Comparison of ENCODE assay signal across 8 cellular contexts in the genomic region with DNA sequence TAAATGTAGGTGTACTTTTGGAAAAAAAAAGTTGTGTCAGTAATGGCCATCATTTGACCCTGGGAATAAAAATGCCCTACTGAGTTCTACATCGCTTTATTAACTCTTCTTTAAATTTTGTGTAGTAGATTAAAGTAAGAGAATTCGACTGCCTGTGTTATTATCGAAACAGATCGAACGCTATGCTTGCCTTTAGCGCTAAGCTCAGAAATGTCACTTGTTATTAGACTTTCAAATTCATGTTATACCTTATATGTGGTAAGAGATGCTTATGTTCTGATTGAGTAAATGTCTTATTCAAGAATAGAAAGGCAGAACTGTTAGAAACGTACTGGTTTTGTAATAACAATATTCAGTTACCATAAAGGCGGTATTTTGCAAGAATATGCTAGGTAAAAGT. TPM values are rescaled to one million over a fixed set of nuclear protein-coding genes. Genes with fewer than 3 reads are reported as not detected.
A peak's percentile ranks its signal among the peaks of the same experiment; 100 is the strongest.
DNase-seq lines count a peak whose midpoint lies in the region; TF ChIP-seq lines count a peak whose summit lies in the region.

No MANE protein-coding gene starts in this region.

- no peak for TF ChIP-seq POLR2A in NB4 (IDR thresholded peaks at IDR 0.05; ENCODE audit: extremely low read depth, insufficient read length)

- H3K4me1 Mint-ChIP-seq in nephron = peaks cover 60% of the 10 kb centered on the region

- peaks cover 0 to 27% (median 10%) of the 10 kb centered on the region in 11 experiments; a peak in 16 of 22 replicates for H3K9me3 ChIP-seq in BLaER1 treated with 17β-estradiol and CSF1 and Interleukin-3, amounts not matched to agents 10 nM and 100 nM (replicated peaks in 1 of 11)
- no peaks in the 10 kb centered on the region for H3K9me3 ChIP-seq in ectodermal cell (ENCODE audit: control insufficient read depth, low read length)

- no peaks in the 10 kb centered on the region for H3K27me3 ChIP-seq in BLaER1 treated with 17β-estradiol and CSF1 and Interleukin-3, amounts not matched to agents 10 nM and 100 nM
- H3K27me3 ChIP-seq in ectodermal cell (ENCODE audit: control insufficient read depth, insufficient read depth, low read length, poor library complexity, severe bottlenecking) = no peaks in the 10 kb centered on the region

- peaks cover 33 to 59% (median 50%) of the 10 kb centered on the region in 10 experiments for H3K4me1 ChIP-seq in BLaER1 treated with 17β-estradiol and CSF1 and Interleukin-3, amounts not matched to agents 10 nM and 100 nM
- peaks cover 20% of the 10 kb centered on the region for H3K4me1 ChIP-seq in ectodermal cell (ENCODE audit: control insufficient read depth, insufficient read depth, low read length)

- no peaks in the 10 kb centered on the region for H3K27me3 Mint-ChIP-seq in nephron (ENCODE audit: low read depth)

- peak overlapping the region; percentile 93 to 96 (median 95) for H3K4me3 Mint-ChIP-seq in nephron

- peaks cover 9% of the 10 kb centered on the region for H3K36me3 Mint-ChIP-seq in nephron (ENCODE audit: low read depth)

- peak overlapping the region; percentile 97 to 99 (median 98) for H3K27ac Mint-ChIP-seq in nephron

- CTCF ChIA-PET in RWPE1 (lab: Yijun Ruan, JAX) = no interaction called here

- H3K9me3 Mint-ChIP-seq in nephron = no peaks in the 10 kb centered on the region

- H3K36me3 ChIP-seq in BLaER1 treated with 17β-estradiol and CSF1 and Interleukin-3, amounts not matched to agents 10 nM and 100 nM = peaks cover 0 to 23% (median 7%) of the 10 kb centered on the region in 11 experiments; a peak in 9 of 22 replicates
- H3K36me3 ChIP-seq in ectodermal cell (ENCODE audit: control insufficient read depth, insufficient read depth, low read length) = no peaks in the 10 kb centered on the region

- DNase-seq in NB4 (ENCODE audit: low read depth) = no peak
- DNase-seq in RWPE1 (ENCODE audit: low spot score) = no peak
- no peak for DNase-seq in NCI-H748 treated with DMSO at 0.1 percent for 48 hours (lab: John Stamatoyannopoulos, UW)
- DNase-seq in SW 1271 (lab: John Stamatoyannopoulos, UW) = no peak
- no peak for DNase-seq in AG20443 (ENCODE audit: low spot score)

- POLR2A ChIA-PET in RWPE1 (lab: Yijun Ruan, JAX; ENCODE audit: low non-redundant PET) = interaction anchor here (0.6 kb wide), 1 partner anchor 143 kb away, joined by 5 read pairs; no protein-coding TSS in a partner anchor

- 9 to 14% methylated on average over 7 to 8 of the region's 8 CpGs for WGBS in ectodermal cell, 2 experiments

- H3K9ac ChIP-seq in BLaER1 treated with 17β-estradiol and CSF1 and Interleukin-3, amounts not matched to agents 10 nM and 100 nM = peak overlapping the region; percentile 91 to 99 (median 97)

- peaks cover 5 to 40% (median 20%) of the 10 kb centered on the region in 11 experiments; a peak in 12 of 22 replicates for H4K20me1 ChIP-seq in BLaER1 treated with 17β-estradiol and CSF1 and Interleukin-3, amounts not matched to agents 10 nM and 100 nM

- H3K4me3 ChIP-seq in BLaER1 treated with 17β-estradiol and CSF1 and Interleukin-3, amounts not matched to agents 10 nM and 100 nM = peak overlapping the region; percentile 72 to 95 (median 88)
- H3K4me3 ChIP-seq in NB4 (ENCODE audit: low read depth, low read length) (peak overlapping the region; percentile 96), ectodermal cell (ENCODE audit: insufficient read depth, low read depth, low read length) (peak overlapping the region; percentile 72)

- H3K27ac ChIP-seq in BLaER1 treated with 17β-estradiol and CSF1 and Interleukin-3, amounts not matched to agents 10 nM and 100 nM = peak overlapping the region in 10 of 11 experiments; percentile 92 to 100 (median 98); a peak in 20 of 22 replicates
- H3K27ac ChIP-seq in ectodermal cell (ENCODE audit: insufficient read depth, low read depth, low read length, poor library complexity, severe bottlenecking) (no peak overlapping the region), RWPE1 (no peak overlapping the region)

- H3K4me2 ChIP-seq in BLaER1 treated with 17β-estradiol and CSF1 and Interleukin-3, amounts not matched to agents 10 nM and 100 nM = peak overlapping the region; percentile 76 to 96 (median 89)

- TF ChIP-seq CTCF in NB4 (IDR thresholded peaks at IDR 0.05; ENCODE audit: low read depth, low read length) = no peak
- TF ChIP-seq CTCF in nephron (IDR thresholded peaks at IDR 0.05; ENCODE audit: unreplicated experiment in 3 of 3) = no peak
- TF ChIP-seq CTCF in RWPE1 (conservative IDR thresholded peaks at IDR 0.05; ENCODE audit: low read depth) = no peak

RNA-seq across cellular contexts. Expression of gene UGP2, which starts 1.4 kb away (rescaled TPM):
- 71.8 TPM for polyA plus RNA-seq in ectodermal cell (2013, experiment 1 of 4)
- 71.4 TPM for polyA plus RNA-seq in ectodermal cell (2013, experiment 2 of 4)
- polyA plus RNA-seq in ectodermal cell (2013, experiment 3 of 4) = 64.5 TPM
- polyA plus RNA-seq in ectodermal cell (2013, experiment 4 of 4) = 68.5 TPM

Comparison
In these comparisons a context has a peak if more than half of its experiments do, and no peak if none do; other contexts are left out.
1. H3K27ac ChIP-seq: peak in BLaER1 treated with 17β-estradiol and CSF1 and Interleukin-3, amounts not matched to agents 10 nM and 100 nM (10 of 11); none in ectodermal cell (single experiment) and RWPE1 (single experiment).
2. Peak in every context shown above with its lines, with median percentiles within 50 percentile points of each other: H3K4me3 ChIP-seq.